In the genomic region with DNA sequence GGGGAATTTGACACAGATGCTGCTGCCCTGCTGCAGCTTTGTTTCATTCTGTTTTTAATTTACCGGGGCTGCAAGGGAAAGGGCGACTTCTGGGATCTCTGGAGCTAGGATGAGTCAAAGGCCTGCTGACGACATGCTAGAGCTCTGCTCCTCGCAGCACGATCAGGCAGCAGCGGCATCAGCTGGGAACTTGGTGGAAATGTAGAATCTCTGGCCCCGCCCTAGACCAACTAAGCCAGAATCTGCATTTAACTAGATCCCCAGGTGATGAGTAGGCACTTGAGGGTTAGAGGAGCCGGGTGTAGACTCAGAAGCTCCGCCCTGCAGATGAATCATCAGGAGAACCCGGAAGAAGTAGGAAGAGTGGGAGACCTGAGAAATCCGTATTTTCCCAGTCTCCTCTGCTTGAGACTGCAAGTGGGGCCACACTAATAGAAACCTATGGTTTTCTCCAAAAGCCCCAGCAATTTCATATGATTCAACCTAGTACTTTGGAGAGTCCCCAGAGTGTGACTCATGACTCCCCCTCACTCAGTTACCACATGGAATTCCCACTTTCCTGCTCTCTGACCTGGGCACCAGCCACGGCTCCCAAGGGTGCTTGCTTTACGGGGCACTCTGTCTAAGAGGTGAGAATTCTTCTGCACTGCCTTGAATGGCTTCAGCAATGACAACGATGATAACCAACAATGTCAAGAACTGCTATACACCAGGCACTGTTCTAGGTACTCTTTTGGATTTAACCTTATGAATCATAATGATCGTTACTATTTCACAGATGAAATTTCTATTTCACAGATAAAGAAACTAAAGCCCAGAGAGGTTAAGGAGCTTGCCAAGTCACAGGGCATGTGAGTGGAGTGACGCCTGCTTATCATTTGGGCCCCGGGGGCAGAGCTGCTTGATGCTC, we compare ENCODE assay signal across 1 cellular context.
A peak's percentile ranks its signal among the peaks of the same experiment; 100 is the strongest.
TF ChIP-seq lines count a peak whose summit lies in the region.

No MANE protein-coding gene starts in this region.

TF ChIP-seq in K562, 482 proteins besides CTCF, POLR2A, EP300 and RAD21 (continues in another document):
- TF ChIP-seq, protein P1, sequence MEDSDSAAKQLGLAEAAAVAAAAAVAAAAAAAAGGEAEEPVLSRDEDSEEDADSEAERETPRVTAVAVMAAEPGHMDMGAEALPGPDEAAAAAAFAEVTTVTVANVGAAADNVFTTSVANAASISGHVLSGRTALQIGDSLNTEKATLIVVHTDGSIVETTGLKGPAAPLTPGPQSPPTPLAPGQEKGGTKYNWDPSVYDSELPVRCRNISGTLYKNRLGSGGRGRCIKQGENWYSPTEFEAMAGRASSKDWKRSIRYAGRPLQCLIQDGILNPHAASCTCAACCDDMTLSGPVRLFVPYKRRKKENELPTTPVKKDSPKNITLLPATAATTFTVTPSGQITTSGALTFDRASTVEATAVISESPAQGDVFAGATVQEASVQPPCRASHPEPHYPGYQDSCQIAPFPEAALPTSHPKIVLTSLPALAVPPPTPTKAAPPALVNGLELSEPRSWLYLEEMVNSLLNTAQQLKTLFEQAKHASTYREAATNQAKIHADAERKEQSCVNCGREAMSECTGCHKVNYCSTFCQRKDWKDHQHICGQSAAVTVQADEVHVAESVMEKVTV (CRISPR knock-in tag; IDR thresholded peaks at IDR 0.05) = peak; percentile 89
- TF ChIP-seq SRSF1 (IDR thresholded peaks at IDR 0.05; ENCODE audit: low read depth, low read length) (no peak), MXI1 (IDR thresholded peaks at IDR 0.05; ENCODE audit: low read depth, low read length) (no peak), BDP1 (IDR thresholded peaks at IDR 0.05; ENCODE audit: insufficient read depth, insufficient read length) (no peak), GATAD2A (IDR thresholded peaks at IDR 0.05) (0 out of 2 replicates have a peak, but pooled peaks have one; percentile 38), YY1 (IDR thresholded peaks at IDR 0.05; ENCODE audit: borderline replicate concordance in 1 of 3, control insufficient read depth in 1 of 3, extremely low read depth in 1 of 3, insufficient read depth in 3 of 3, insufficient read length in 1 of 3, insufficient replicate concordance in 2 of 3, low read depth in 1 of 3, low read length in 2 of 3) (peak in 1 of 3 experiments; percentile 36), ZNF212 (CRISPR knock-in tag; IDR thresholded peaks at IDR 0.05) (no peak), LARP7 (IDR thresholded peaks at IDR 0.05) (no peak), SMAD3 (CRISPR knock-in tag; conservative IDR thresholded peaks at IDR 0.05) (no peak; the same call in 1 of the 2 replicates), KAT8 (IDR thresholded peaks at IDR 0.05; ENCODE audit: low read depth) (no peak), ESRRA (IDR thresholded peaks at IDR 0.05; ENCODE audit: borderline replicate concordance, low read depth) (peak; percentile 22; the same call in 1 of the 2 replicates), ARNT (IDR thresholded peaks at IDR 0.05) (peak; percentile 14 to 55; a peak in 1 of 4 replicates), ADNP (tag; IDR thresholded peaks at IDR 0.05) (no peak), ZBED1 (IDR thresholded peaks at IDR 0.05) (no peak), ZNF197 (CRISPR knock-in tag; IDR thresholded peaks at IDR 0.05; ENCODE audit: low read depth) (no peak), IFI16 (CRISPR knock-in tag; IDR thresholded peaks at IDR 0.05) (0 out of 2 replicates have a peak, but pooled peaks have one; percentile 45), FOXK1 (CRISPR knock-in tag; IDR thresholded peaks at IDR 0.05; ENCODE audit: borderline replicate concordance) (no peak), ZBTB7A (IDR thresholded peaks at IDR 0.05; ENCODE audit: borderline replicate concordance, control insufficient read depth, low read depth, low read length) (no peak), SMARCA4 (IDR thresholded peaks at IDR 0.05) (peak; percentile 85), BRD4 (IDR thresholded peaks at IDR 0.05) (no peak), TBP (optimal IDR thresholded peaks at IDR 0.05; ENCODE audit: low read depth, low read length) (peak; percentile 53), CREB1 (IDR thresholded peaks at IDR 0.05) (peak; percentile 51; the same call in 1 of the 2 replicates), CREB1 (CRISPR knock-in tag; IDR thresholded peaks at IDR 0.05) (peak; percentile 70; the same call in 1 of the 2 replicates), RNF2 (IDR thresholded peaks at IDR 0.05) (0 out of 2 replicates have a peak, but pooled peaks have one; percentile 58), C11orf30 (IDR thresholded peaks at IDR 0.05; ENCODE audit: low read depth) (peak; percentile 93), ZNF143 (CRISPR knock-in tag; IDR thresholded peaks at IDR 0.05) (no peak), CHCHD3 (CRISPR knock-in tag; IDR thresholded peaks at IDR 0.05) (no peak), NFE2 (IDR thresholded peaks at IDR 0.05; ENCODE audit: low read depth) (peak; percentile 81), RFX7 (CRISPR knock-in tag; IDR thresholded peaks at IDR 0.05) (no peak), SLC30A9 (CRISPR knock-in tag; IDR thresholded peaks at IDR 0.05) (no peak), FOXJ2 (tag; IDR thresholded peaks at IDR 0.05) (no peak), ZNF384 (IDR thresholded peaks at IDR 0.05; ENCODE audit: low read depth, low read length) (peak; percentile 48; the same call in 1 of the 2 replicates)
- TF ChIP-seq, protein P2, sequence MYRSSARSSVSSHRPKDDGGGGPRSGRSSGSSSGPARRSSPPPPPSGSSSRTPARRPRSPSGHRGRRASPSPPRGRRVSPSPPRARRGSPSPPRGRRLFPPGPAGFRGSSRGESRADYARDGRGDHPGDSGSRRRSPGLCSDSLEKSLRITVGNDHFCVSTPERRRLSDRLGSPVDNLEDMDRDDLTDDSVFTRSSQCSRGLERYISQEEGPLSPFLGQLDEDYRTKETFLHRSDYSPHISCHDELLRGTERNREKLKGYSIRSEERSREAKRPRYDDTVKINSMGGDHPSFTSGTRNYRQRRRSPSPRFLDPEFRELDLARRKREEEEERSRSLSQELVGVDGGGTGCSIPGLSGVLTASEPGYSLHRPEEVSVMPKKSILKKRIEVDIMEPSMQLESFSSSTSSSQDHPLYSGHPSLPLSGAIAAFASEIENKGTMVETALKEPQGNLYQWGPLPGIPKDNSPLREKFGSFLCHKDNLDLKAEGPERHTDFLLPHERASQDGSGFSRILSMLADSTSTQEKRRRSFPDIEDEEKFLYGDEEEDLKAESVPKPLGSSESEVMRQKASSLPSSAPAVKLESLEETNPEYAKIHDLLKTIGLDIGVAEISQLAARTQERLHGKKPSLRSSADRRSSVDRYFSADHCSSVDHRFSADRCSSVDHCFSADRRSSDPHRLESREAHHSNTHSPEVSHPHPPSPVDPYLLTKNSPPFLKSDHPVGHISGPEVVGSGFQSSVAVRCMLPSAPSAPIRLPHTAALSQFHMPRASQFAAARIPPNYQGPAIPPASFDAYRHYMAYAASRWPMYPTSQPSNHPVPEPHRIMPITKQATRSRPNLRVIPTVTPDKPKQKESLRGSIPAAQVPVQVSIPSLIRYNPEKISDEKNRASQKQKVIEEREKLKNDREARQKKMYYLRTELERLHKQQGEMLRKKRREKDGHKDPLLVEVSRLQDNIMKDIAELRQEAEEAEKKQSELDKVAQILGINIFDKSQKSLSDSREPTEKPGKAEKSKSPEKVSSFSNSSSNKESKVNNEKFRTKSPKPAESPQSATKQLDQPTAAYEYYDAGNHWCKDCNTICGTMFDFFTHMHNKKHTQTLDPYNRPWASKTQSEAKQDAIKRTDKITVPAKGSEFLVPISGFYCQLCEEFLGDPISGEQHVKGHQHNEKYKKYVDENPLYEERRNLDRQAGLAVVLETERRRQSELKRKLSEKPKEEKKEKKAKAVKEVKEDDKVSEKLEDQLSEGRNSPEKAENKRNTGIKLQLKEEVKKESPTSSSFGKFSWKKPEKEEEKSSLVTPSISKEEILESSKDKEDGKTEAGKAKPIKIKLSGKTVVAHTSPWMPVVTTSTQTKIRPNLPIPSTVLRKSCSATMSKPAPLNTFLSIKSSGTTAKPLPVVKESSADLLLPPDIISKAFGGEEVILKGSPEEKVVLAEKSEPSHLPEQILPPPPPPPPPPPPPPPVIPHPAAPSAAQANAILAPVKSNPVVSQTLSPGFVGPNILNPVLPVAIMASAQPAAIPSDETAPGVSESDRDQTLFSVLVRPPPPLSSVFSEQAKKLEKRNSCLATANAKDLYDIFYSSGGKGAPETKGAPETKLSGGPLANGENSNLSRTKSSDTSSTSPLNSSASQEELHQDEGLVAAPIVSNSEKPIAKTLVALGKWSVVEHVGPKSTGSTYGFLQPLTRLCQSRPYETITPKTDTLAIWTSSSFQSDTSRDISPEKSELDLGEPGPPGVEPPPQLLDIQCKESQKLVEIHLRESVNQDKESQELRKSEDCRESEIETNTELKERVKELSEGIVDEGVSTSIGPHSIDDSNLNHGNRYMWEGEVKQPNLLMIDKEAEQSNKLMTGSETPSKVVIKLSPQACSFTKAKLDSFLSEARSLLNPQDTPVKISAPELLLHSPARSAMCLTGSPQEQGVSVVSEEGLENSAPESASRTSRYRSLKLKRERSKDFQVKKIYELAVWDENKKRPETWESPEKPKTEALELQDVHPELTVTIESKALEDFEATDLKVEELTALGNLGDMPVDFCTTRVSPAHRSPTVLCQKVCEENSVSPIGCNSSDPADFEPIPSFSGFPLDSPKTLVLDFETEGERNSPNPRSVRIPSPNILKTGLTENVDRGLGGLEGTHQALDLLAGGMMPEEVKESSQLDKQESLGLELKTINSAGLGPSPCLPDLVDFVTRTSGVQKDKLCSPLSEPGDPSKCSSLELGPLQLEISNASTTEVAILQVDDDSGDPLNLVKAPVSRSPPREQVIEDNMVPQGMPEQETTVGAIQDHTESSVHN (IDR thresholded peaks at IDR 0.05; ENCODE audit: borderline replicate concordance in 1 of 2, low read depth in 1 of 2) = peak in 1 of 2 experiments; percentile 91; a peak in 2 of 4 replicates
- TF ChIP-seq, protein P3, sequence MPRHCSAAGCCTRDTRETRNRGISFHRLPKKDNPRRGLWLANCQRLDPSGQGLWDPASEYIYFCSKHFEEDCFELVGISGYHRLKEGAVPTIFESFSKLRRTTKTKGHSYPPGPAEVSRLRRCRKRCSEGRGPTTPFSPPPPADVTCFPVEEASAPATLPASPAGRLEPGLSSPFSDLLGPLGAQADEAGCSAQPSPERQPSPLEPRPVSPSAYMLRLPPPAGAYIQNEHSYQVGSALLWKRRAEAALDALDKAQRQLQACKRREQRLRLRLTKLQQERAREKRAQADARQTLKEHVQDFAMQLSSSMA (CRISPR knock-in tag; IDR thresholded peaks at IDR 0.05) = no peak
- TF ChIP-seq, protein P4, sequence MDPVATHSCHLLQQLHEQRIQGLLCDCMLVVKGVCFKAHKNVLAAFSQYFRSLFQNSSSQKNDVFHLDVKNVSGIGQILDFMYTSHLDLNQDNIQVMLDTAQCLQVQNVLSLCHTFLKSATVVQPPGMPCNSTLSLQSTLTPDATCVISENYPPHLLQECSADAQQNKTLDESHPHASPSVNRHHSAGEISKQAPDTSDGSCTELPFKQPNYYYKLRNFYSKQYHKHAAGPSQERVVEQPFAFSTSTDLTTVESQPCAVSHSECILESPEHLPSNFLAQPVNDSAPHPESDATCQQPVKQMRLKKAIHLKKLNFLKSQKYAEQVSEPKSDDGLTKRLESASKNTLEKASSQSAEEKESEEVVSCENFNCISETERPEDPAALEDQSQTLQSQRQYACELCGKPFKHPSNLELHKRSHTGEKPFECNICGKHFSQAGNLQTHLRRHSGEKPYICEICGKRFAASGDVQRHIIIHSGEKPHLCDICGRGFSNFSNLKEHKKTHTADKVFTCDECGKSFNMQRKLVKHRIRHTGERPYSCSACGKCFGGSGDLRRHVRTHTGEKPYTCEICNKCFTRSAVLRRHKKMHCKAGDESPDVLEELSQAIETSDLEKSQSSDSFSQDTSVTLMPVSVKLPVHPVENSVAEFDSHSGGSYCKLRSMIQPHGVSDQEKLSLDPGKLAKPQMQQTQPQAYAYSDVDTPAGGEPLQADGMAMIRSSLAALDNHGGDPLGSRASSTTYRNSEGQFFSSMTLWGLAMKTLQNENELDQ (CRISPR knock-in tag; IDR thresholded peaks at IDR 0.05; ENCODE audit: borderline replicate concordance) = no peak
- TF ChIP-seq, protein P5, sequence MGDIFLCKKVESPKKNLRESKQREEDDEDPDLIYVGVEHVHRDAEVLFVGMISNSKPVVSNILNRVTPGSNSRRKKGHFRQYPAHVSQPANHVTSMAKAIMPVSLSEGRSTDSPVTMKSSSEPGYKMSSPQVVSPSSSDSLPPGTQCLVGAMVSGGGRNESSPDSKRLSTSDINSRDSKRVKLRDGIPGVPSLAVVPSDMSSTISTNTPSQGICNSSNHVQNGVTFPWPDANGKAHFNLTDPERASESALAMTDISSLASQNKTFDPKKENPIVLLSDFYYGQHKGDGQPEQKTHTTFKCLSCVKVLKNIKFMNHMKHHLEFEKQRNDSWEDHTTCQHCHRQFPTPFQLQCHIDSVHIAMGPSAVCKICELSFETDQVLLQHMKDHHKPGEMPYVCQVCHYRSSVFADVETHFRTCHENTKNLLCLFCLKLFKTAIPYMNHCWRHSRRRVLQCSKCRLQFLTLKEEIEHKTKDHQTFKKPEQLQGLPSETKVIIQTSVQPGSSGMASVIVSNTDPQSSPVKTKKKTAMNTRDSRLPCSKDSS (IDR thresholded peaks at IDR 0.05; ENCODE audit: low read depth, partially characterized antibody) = no peak
- TF ChIP-seq, protein P6, sequence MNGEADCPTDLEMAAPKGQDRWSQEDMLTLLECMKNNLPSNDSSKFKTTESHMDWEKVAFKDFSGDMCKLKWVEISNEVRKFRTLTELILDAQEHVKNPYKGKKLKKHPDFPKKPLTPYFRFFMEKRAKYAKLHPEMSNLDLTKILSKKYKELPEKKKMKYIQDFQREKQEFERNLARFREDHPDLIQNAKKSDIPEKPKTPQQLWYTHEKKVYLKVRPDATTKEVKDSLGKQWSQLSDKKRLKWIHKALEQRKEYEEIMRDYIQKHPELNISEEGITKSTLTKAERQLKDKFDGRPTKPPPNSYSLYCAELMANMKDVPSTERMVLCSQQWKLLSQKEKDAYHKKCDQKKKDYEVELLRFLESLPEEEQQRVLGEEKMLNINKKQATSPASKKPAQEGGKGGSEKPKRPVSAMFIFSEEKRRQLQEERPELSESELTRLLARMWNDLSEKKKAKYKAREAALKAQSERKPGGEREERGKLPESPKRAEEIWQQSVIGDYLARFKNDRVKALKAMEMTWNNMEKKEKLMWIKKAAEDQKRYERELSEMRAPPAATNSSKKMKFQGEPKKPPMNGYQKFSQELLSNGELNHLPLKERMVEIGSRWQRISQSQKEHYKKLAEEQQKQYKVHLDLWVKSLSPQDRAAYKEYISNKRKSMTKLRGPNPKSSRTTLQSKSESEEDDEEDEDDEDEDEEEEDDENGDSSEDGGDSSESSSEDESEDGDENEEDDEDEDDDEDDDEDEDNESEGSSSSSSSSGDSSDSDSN (IDR thresholded peaks at IDR 0.05; ENCODE audit: borderline replicate concordance in 1 of 2, low read depth in 2 of 2, low read length in 2 of 2) = peak; percentile 50 to 66; a peak in 2 of 4 replicates
- TF ChIP-seq, protein P7, sequence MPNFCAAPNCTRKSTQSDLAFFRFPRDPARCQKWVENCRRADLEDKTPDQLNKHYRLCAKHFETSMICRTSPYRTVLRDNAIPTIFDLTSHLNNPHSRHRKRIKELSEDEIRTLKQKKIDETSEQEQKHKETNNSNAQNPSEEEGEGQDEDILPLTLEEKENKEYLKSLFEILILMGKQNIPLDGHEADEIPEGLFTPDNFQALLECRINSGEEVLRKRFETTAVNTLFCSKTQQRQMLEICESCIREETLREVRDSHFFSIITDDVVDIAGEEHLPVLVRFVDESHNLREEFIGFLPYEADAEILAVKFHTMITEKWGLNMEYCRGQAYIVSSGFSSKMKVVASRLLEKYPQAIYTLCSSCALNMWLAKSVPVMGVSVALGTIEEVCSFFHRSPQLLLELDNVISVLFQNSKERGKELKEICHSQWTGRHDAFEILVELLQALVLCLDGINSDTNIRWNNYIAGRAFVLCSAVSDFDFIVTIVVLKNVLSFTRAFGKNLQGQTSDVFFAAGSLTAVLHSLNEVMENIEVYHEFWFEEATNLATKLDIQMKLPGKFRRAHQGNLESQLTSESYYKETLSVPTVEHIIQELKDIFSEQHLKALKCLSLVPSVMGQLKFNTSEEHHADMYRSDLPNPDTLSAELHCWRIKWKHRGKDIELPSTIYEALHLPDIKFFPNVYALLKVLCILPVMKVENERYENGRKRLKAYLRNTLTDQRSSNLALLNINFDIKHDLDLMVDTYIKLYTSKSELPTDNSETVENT (CRISPR knock-in tag; IDR thresholded peaks at IDR 0.05) = no peak
